ENCODE assay signal across 2 cellular contexts in genomic region chr11:64694026-64694755, GRCh38.
TF ChIP-seq lines count a peak whose summit lies in the region.

No MANE protein-coding gene starts in this region.

TF ChIP-seq in SK-N-SH, 30 proteins besides CTCF, POLR2A, EP300 and RAD21 (continued from another document):
- TF ChIP-seq ZBTB33 (IDR thresholded peaks at IDR 0.05; ENCODE audit: borderline replicate concordance, low read depth): no peak
- TF ChIP-seq TAF1 (IDR thresholded peaks at IDR 0.05; ENCODE audit: borderline replicate concordance, low read depth, low read length): no peak
- no peak for TF ChIP-seq EZH2phosphoT487 (IDR thresholded peaks at IDR 0.05; ENCODE audit: borderline replicate concordance, low read depth)
- no peak for TF ChIP-seq GATA2 (CRISPR knock-in tag; IDR thresholded peaks at IDR 0.05)
- no peak for TF ChIP-seq RXRA (IDR thresholded peaks at IDR 0.05; ENCODE audit: borderline replicate concordance, low read depth)

TF ChIP-seq in SK-N-SH treated with all-trans-retinoic acid at 6 μM for 48 hours, 23 proteins besides CTCF, POLR2A, EP300 and RAD21 (continued from another document):
- TF ChIP-seq TSHZ2 (CRISPR knock-in tag; IDR thresholded peaks at IDR 0.05) (no peak), BACH2 (CRISPR knock-in tag; IDR thresholded peaks at IDR 0.05; ENCODE audit: borderline replicate concordance) (no peak), ZC3H10 (CRISPR knock-in tag; IDR thresholded peaks at IDR 0.05) (no peak), POU6F1 (CRISPR knock-in tag; IDR thresholded peaks at IDR 0.05; ENCODE audit: borderline replicate concordance, low read depth) (no peak), PATZ1 (CRISPR knock-in tag; IDR thresholded peaks at IDR 0.05; ENCODE audit: borderline replicate concordance) (no peak), CREB5 (CRISPR knock-in tag; IDR thresholded peaks at IDR 0.05; ENCODE audit: low read depth) (no peak), ZNF8 (CRISPR knock-in tag; IDR thresholded peaks at IDR 0.05) (no peak), ISL1 (CRISPR knock-in tag; IDR thresholded peaks at IDR 0.05) (no peak), ZFP30 (CRISPR knock-in tag; IDR thresholded peaks at IDR 0.05) (no peak), SNAI2 (CRISPR knock-in tag; IDR thresholded peaks at IDR 0.05) (no peak), GLIS3 (CRISPR knock-in tag; IDR thresholded peaks at IDR 0.05) (no peak), ZFP3 (CRISPR knock-in tag; IDR thresholded peaks at IDR 0.05) (no peak), ZNF70 (CRISPR knock-in tag; IDR thresholded peaks at IDR 0.05) (no peak)
